ENCODE assay signal across 28 cellular contexts in the genomic region with DNA sequence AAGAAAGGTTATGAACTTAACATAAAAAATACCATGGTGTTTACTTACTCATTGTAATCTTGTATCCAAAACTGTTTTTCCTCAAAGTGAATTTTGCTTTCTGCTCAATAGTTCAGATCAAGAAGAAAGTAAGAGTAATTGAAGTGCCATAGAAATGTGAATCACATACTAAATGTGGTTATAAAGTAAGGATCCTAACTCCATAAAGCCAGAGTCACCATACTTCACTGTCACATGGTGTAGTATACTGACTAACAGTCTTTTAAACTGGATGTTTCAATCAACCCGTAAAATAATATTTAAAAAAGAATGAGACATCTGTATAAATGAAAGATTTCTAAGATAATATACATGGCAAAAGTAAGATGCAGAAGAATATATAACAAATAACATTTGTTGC.
A peak's percentile ranks its signal among the peaks of the same experiment; 100 is the strongest.
DNase-seq lines count a peak whose midpoint lies in the region; ATAC-seq, FAIRE-seq and TF ChIP-seq lines count a peak whose summit lies in the region.
"Had no signal": no experiment of that assay in that cellular context is flagged by ENCODE, and none has a peak within 500 bp of the region (broad histone marks: within the 10 kb centered on the region; RNA-seq: fewer than 3 reads in every experiment).

No MANE protein-coding gene starts in this region.

- no peak for TF ChIP-seq CTCF in A549 (IDR thresholded peaks at IDR 0.05)
- TF ChIP-seq CTCF in mucosa of descending colon (IDR thresholded peaks at IDR 0.05) = no peak
- TF ChIP-seq CTCF in BE2C (IDR thresholded peaks at IDR 0.05; ENCODE audit: low read depth, low read length) = no peak
- TF ChIP-seq CTCF in endodermal cell (conservative IDR thresholded peaks at IDR 0.05) = no peak

- no peak for TF ChIP-seq POLR2A in A549 (IDR thresholded peaks at IDR 0.05; ENCODE audit: low read length)
- TF ChIP-seq POLR2A in H54 (IDR thresholded peaks at IDR 0.05; ENCODE audit: low read depth, low read length) = no peak

- no peak overlapping the region for H3K27ac Mint-ChIP-seq in endodermal cell
- H3K27ac Mint-ChIP-seq: CD4-positive, alpha-beta T cell had no signal

- POLR2A ChIA-PET in A549 (lab: Yijun Ruan, JAX) = no interaction called here

- no peak for FAIRE-seq in A549 (lab: Jason Lieb, UNC)
- FAIRE-seq in H54 (lab: Jason Lieb, UNC) = peak; percentile 92
- FAIRE-seq: GM12891, GM19239, HepG2 had no signal

- CTCF ChIA-PET in A549 (lab: Yijun Ruan, JAX) = no interaction called here

- no peak overlapping the region for H3K9ac ChIP-seq in endodermal cell (ENCODE audit: extremely low read depth, low read length, poor library complexity, severe bottlenecking)
- H3K9ac ChIP-seq: BLaER1 treated with 17β-estradiol and CSF1 and Interleukin-3, amounts not matched to agents 10 nM and 100 nM had no signal

- H3K9me3 ChIP-seq in A549 = no peaks in the 10 kb centered on the region
- H3K9me3 ChIP-seq in SJSA1 (replicated peaks) = no peaks in the 10 kb centered on the region
- no peaks in the 10 kb centered on the region for H3K9me3 ChIP-seq in mucosa of descending colon
- H3K9me3 ChIP-seq in BE2C = no peaks in the 10 kb centered on the region
- H3K9me3 ChIP-seq in endodermal cell (ENCODE audit: control insufficient read depth, low read length) = no peaks in the 10 kb centered on the region
- H3K9me3 ChIP-seq: BLaER1 treated with 17β-estradiol and CSF1 and Interleukin-3, amounts not matched to agents 10 nM and 100 nM had no signal

- peaks cover 12% of the 10 kb centered on the region for H3K4me1 Mint-ChIP-seq in endodermal cell

- H3K4me1 ChIP-seq in A549 (peaks cover 54% of the 10 kb centered on the region), SJSA1 (replicated peaks) (peaks cover 49% of the 10 kb centered on the region), mucosa of descending colon (ENCODE audit: low read depth) (peaks cover 15% of the 10 kb centered on the region), BE2C (peaks cover 7% of the 10 kb centered on the region), endodermal cell (ENCODE audit: control insufficient read depth, insufficient read depth, low read length) (no peaks in the 10 kb centered on the region)

- ATAC-seq in A549 = no peak
- peak; percentile 63 for ATAC-seq in mucosa of descending colon
- ATAC-seq: HepG2 had no signal

- no peaks in the 10 kb centered on the region for H3K27me3 Mint-ChIP-seq in endodermal cell (ENCODE audit: insufficient read depth)
- H3K27me3 Mint-ChIP-seq: CD4-positive, alpha-beta T cell had no signal

- H3K36me3 ChIP-seq in SJSA1 (no peaks in the 10 kb centered on the region), mucosa of descending colon (ENCODE audit: low read depth) (no peaks in the 10 kb centered on the region), BE2C (no peaks in the 10 kb centered on the region), endodermal cell (ENCODE audit: control insufficient read depth, insufficient read depth, low read length) (no peaks in the 10 kb centered on the region)

- no peak overlapping the region for H3K4me3 ChIP-seq in A549
- H3K4me3 ChIP-seq in SJSA1 = no peak overlapping the region
- no peak overlapping the region for H3K4me3 ChIP-seq in mucosa of descending colon
- H3K4me3 ChIP-seq in BE2C (ENCODE audit: low read depth, low read length) = no peak overlapping the region
- no peak overlapping the region for H3K4me3 ChIP-seq in endodermal cell (ENCODE audit: low read length)
- H3K4me3 ChIP-seq: BLaER1 treated with 17β-estradiol and CSF1 and Interleukin-3, amounts not matched to agents 10 nM and 100 nM; PC-9 had no signal

- TF ChIP-seq RAD21 in A549 (conservative IDR thresholded peaks at IDR 0.05 in 1 of 2, IDR thresholded peaks at IDR 0.05 in 1 of 2) = no peak

- H3K4me3 Mint-ChIP-seq in endodermal cell = no peak overlapping the region
- H3K4me3 Mint-ChIP-seq: CD4-positive, alpha-beta T cell had no signal

- no peak for TF ChIP-seq EP300 in A549 (IDR thresholded peaks at IDR 0.05)

- H3K27me3 ChIP-seq in SJSA1 (replicated peaks) (no peaks in the 10 kb centered on the region), BE2C (no peaks in the 10 kb centered on the region), endodermal cell (ENCODE audit: control insufficient read depth, insufficient read depth, low read length, poor library complexity, severe bottlenecking) (no peaks in the 10 kb centered on the region)
- H3K27me3 ChIP-seq: BLaER1 treated with 17β-estradiol and CSF1 and Interleukin-3, amounts not matched to agents 10 nM and 100 nM had no signal

- WGBS in A549 (ENCODE audit: missing lambda C conversion rate) = 74% methylated on average over 1 of the region's 1 CpG
- WGBS in endodermal cell (ENCODE audit: insufficient coverage in 1 of 2, insufficient read length in 1 of 2), 2 experiments = no CpG with 5 or more reads among the region's 1 CpG

- H3K36me3 Mint-ChIP-seq in endodermal cell (ENCODE audit: low read depth) = no peaks in the 10 kb centered on the region

- peak overlapping the region; percentile 33; the same call in 2 of the 3 replicates for H3K4me2 ChIP-seq in A549
- H3K4me2 ChIP-seq: PC-9 had no signal

- no peaks in the 10 kb centered on the region for H3K9me3 Mint-ChIP-seq in endodermal cell
- H3K9me3 Mint-ChIP-seq: CD4-positive, alpha-beta T cell had no signal

- no peak overlapping the region for H3K27ac ChIP-seq in A549
- peak overlapping the region; percentile 39 for H3K27ac ChIP-seq in SJSA1
- no peak overlapping the region for H3K27ac ChIP-seq in endodermal cell (ENCODE audit: low read depth, low read length)
- H3K27ac ChIP-seq: BLaER1 treated with 17β-estradiol and CSF1 and Interleukin-3, amounts not matched to agents 10 nM and 100 nM; PC-9 had no signal

- intact Hi-C loops in mucosa of descending colon (cut with DNase I, micrococcal nuclease) = loop anchor here in 1 of 2 donors (10.0 kb wide), 1 partner anchor 64 kb away; no protein-coding TSS in a partner anchor

- DNase-seq in A549 (ENCODE audit: low read depth in 1 of 2, low spot score in 1 of 2) (no peak), H54 (ENCODE audit: insufficient read length, low spot score) (no peak), SJSA1 (ENCODE audit: low read depth in 1 of 2, low spot score in 2 of 2) (no peak), mucosa of descending colon (no peak), BE2C (no peak), NCI-H2196 (lab: John Stamatoyannopoulos, UW; ENCODE audit: unreplicated experiment) (no peak), endodermal cell (no peak)
- DNase-seq: 8988T; CD4-positive, alpha-beta T cell; COR-L47; DMS79; GF-D8; Karpas-422; MV-4-11; NCI-H1105; NCI-H1436 treated with DMSO at 0.1 percent for 48 hours; NCI-H187 treated with DMSO at 0.1 percent for 48 hours; NCI-H2171 treated with DMSO at 0.1 percent for 48 hours; NCI-H446; NCI-H524 treated with DMSO at 0.1 percent for 48 hours; NCI-H774; PC-9; RPMI8226; SHP77 had no signal

TF ChIP-seq in A549, 52 proteins besides CTCF, POLR2A, EP300 and RAD21:
- TF ChIP-seq RFX5 (IDR thresholded peaks at IDR 0.05) = no peak
